13 cellular contexts compared by ENCODE assay signal in genomic region chr4:86981789-86982188, GRCh38. TPM values are rescaled to one million over a fixed set of nuclear protein-coding genes. Genes with fewer than 3 reads are reported as not detected.
A peak's percentile ranks its signal among the peaks of the same experiment; 100 is the strongest.
DNase-seq lines count a peak whose midpoint lies in the region; ATAC-seq, FAIRE-seq and TF ChIP-seq lines count a peak whose summit lies in the region.
"Had no signal": no experiment of that assay in that cellular context is flagged by ENCODE, and none has a peak within 500 bp of the region (broad histone marks: within the 10 kb centered on the region; RNA-seq: fewer than 3 reads in every experiment).

No MANE protein-coding gene starts in this region.

- no peak for FAIRE-seq in H54 (lab: Jason Lieb, UNC)
- FAIRE-seq: A204.1 had no signal

- intact Hi-C loops in activated CD4-positive, alpha-beta T cell treated with anti-CD3 and anti-CD28 coated beads for 36 hours (cut with DNase I, micrococcal nuclease), result no loop called here

- DNase-seq in activated CD4-positive, alpha-beta T cell treated with anti-CD3 and anti-CD28 coated beads for 36 hours, result no peak
- no peak for DNase-seq in activated CD4-positive, alpha-beta T cell treated with anti-CD3 and anti-CD28 coated beads for 48 hours
- DNase-seq in T-cell, result peak in 2 of 34 experiments; percentile 6 to 16
- DNase-seq in memory B cell (ENCODE audit: low spot score in 2 of 2), result no peak
- DNase-seq in RPMI8226, result no peak
- DNase-seq in GM13976 (ENCODE audit: low spot score), result no peak
- no peak for DNase-seq in H54 (ENCODE audit: insufficient read length, low spot score)
- DNase-seq: dorsolateral prefrontal cortex; posterior cingulate gyrus; stimulated activated CD4-positive, alpha-beta T cell treated with anti-CD3 and anti-CD28 coated beads, Interleukin-4, amount 100 ng/mL, for 1 hour had no signal

- peaks cover 28% of the 10 kb centered on the region for H3K4me1 Mint-ChIP-seq in activated CD4-positive, alpha-beta T cell treated with anti-CD3 and anti-CD28 coated beads for 36 hours
- H3K4me1 Mint-ChIP-seq in T-cell, result peaks cover 24 to 40% (median 36%) of the 10 kb centered on the region in 3 donors
- peaks cover 27% of the 10 kb centered on the region for H3K4me1 Mint-ChIP-seq in memory B cell

- no peaks in the 10 kb centered on the region for H3K27me3 Mint-ChIP-seq in activated CD4-positive, alpha-beta T cell treated with anti-CD3 and anti-CD28 coated beads for 36 hours
- H3K27me3 Mint-ChIP-seq in T-cell (no peaks in the 10 kb centered on the region), memory B cell (no peaks in the 10 kb centered on the region)

- peak; percentile 59 for ATAC-seq in activated CD4-positive, alpha-beta T cell treated with anti-CD3 and anti-CD28 coated beads for 36 hours
- ATAC-seq in HG02678 (IDR thresholded peaks at IDR 0.05; ENCODE audit: unreplicated experiment), result peak; percentile 46
- ATAC-seq in T-cell (replicated peaks in 1 of 4), result peak in 2 of 4 experiments; percentile 9 to 77
- ATAC-seq in memory B cell (ENCODE audit: low read depth), result peak; percentile 83
- ATAC-seq: activated CD4-positive, CD25-positive, alpha-beta regulatory T cell treated with anti-CD3 and anti-CD28 coated beads, Interleukin-2, amount 50 U/mL, for 24 hours had no signal

- no peak for TF ChIP-seq POLR2A in H54 (IDR thresholded peaks at IDR 0.05; ENCODE audit: low read depth, low read length)

- H3K27ac Mint-ChIP-seq in activated CD4-positive, alpha-beta T cell treated with anti-CD3 and anti-CD28 coated beads for 36 hours, result peak overlapping the region; percentile 24
- H3K27ac Mint-ChIP-seq in T-cell (peak overlapping the region; percentile 44 to 46), memory B cell (peak overlapping the region; percentile 62)

- TF ChIP-seq CTCF in GM13976 (IDR thresholded peaks at IDR 0.05; ENCODE audit: borderline replicate concordance, control extremely low read depth, extremely low read depth, insufficient read depth, missing control alignments), result no peak

- no peaks in the 10 kb centered on the region for H3K9me3 Mint-ChIP-seq in activated CD4-positive, alpha-beta T cell treated with anti-CD3 and anti-CD28 coated beads for 36 hours (ENCODE audit: low read depth)
- H3K9me3 Mint-ChIP-seq in T-cell (no peaks in the 10 kb centered on the region), memory B cell (no peaks in the 10 kb centered on the region)

- POLR2A ChIA-PET in activated CD4-positive, alpha-beta T cell treated with anti-CD3 and anti-CD28 coated beads for 36 hours (lab: Charles Lee), result interaction anchor here (0.9 kb wide), 1 partner anchor 23 kb away, joined by 3 read pairs; no protein-coding TSS in a partner anchor
- POLR2A ChIA-PET in T-cell (lab: Charles Lee), result no interaction called here

- H3K4me3 Mint-ChIP-seq in activated CD4-positive, alpha-beta T cell treated with anti-CD3 and anti-CD28 coated beads for 36 hours, result no peak overlapping the region
- peak overlapping the region in 1 of 3 donors; percentile 37 for H3K4me3 Mint-ChIP-seq in T-cell
- H3K4me3 Mint-ChIP-seq in memory B cell, result peak overlapping the region; percentile 42

- peaks cover 5% of the 10 kb centered on the region for H3K36me3 Mint-ChIP-seq in activated CD4-positive, alpha-beta T cell treated with anti-CD3 and anti-CD28 coated beads for 36 hours (ENCODE audit: low read depth)
- H3K36me3 Mint-ChIP-seq in T-cell (peaks cover 10% of the 10 kb centered on the region), memory B cell (peaks cover 5% of the 10 kb centered on the region)

- CTCF ChIA-PET in activated CD4-positive, alpha-beta T cell treated with anti-CD3 and anti-CD28 coated beads for 36 hours (lab: Charles Lee), result interaction anchor here (1.1 kb wide), 1 partner anchor 31 kb away, joined by 3 read pairs; no protein-coding TSS in a partner anchor
- CTCF ChIA-PET in T-cell (lab: Charles Lee), result interaction anchor here in 1 of 2 donors (0.9 kb wide), 1 partner anchor 23 kb away, joined by 4 read pairs; no protein-coding TSS in a partner anchor

- in situ Hi-C loops in GM13976 (cut with MboI; ENCODE audit: low sequenced_read_pairs, unreplicated experiment), result no loop called here

RNA-seq across cellular contexts. Expression of gene AFF1, which starts 47.0 kb away (rescaled TPM):
- 10 to 100 TPM; 47.3 to 57.8 TPM for total RNA-seq in activated CD4-positive, alpha-beta T cell treated with anti-CD3 and anti-CD28 coated beads for 36 hours
- 100 to 1,000 TPM in 2 of 5 donors, 10 to 100 TPM in 3; 65.3 to 112 (median 93.4) TPM for total RNA-seq in T-cell
